In genomic region chr4:73335717-73336116, GRCh38 we compare ENCODE assay signal across 28 cellular contexts.
"Had no signal": no experiment of that assay in that cellular context is flagged by ENCODE, and none has a peak within 500 bp of the region (broad histone marks: within the 10 kb centered on the region; RNA-seq: fewer than 3 reads in every experiment).

No MANE protein-coding gene starts in this region.

- H3K9ac ChIP-seq: parathyroid adenoma had no signal

- ATAC-seq: left colon; mucosa of descending colon; naive thymus-derived CD4-positive, alpha-beta T cell; natural killer cell treated with Interleukin-12 subunit alpha and Interleukin-12 subunit beta and Interleukin-15 and Interleukin-18, amount 100 ng/mL, for 72 hours; psoas muscle; right lobe of liver; stimulated activated memory B cell treated with anti-CD40 and anti-IgM and Interleukin-4, amounts not matched to agents 10 μg/mL and 1 μg/mL and 100 μg/mL, for 72 hours; stimulated activated naive CD8-positive, alpha-beta T cell treated with anti-CD3 and anti-CD28 coated beads, Interleukin-15, amount 100 ng/mL, for 72 hours had no signal

- H3K4me3 ChIP-seq: left ventricle myocardium inferior, lung, mucosa of descending colon, psoas muscle, right atrium auricular region, right lobe of liver, smooth muscle cell, tibial nerve, uterus had no signal

- H3K36me3 Mint-ChIP-seq: memory B cell; natural killer cell treated with Interleukin-12 subunit alpha and Interleukin-12 subunit beta and Interleukin-15 and Interleukin-18, amount 100 ng/mL, for 72 hours; stimulated activated memory B cell treated with anti-CD40 and anti-IgM and Interleukin-4, amounts not matched to agents 10 μg/mL and 1 μg/mL and 100 μg/mL, for 72 hours; type B pancreatic cell had no signal

- H3K9me3 ChIP-seq: left ventricle myocardium inferior, mucosa of descending colon, psoas muscle, right atrium auricular region, right lobe of liver, tibial nerve, uterus had no signal

- H3K4me1 ChIP-seq: left ventricle myocardium inferior, parathyroid adenoma, psoas muscle, right atrium auricular region, tibial nerve, uterus had no signal

- H3K27ac Mint-ChIP-seq: memory B cell; naive thymus-derived CD4-positive, alpha-beta T cell; natural killer cell treated with Interleukin-12 subunit alpha and Interleukin-12 subunit beta and Interleukin-15 and Interleukin-18, amount 100 ng/mL, for 72 hours; stimulated activated memory B cell treated with anti-CD40 and anti-IgM and Interleukin-4, amounts not matched to agents 10 μg/mL and 1 μg/mL and 100 μg/mL, for 72 hours; stimulated activated naive CD8-positive, alpha-beta T cell treated with anti-CD3 and anti-CD28 coated beads, Interleukin-15, amount 100 ng/mL, for 72 hours; type B pancreatic cell had no signal

- H3K27me3 ChIP-seq: right atrium auricular region, right lobe of liver, tibial nerve, uterus had no signal

- H3K27me3 Mint-ChIP-seq: type B pancreatic cell had no signal

- H2AFZ ChIP-seq: parathyroid adenoma had no signal

- H3K36me3 ChIP-seq: left ventricle myocardium inferior, right atrium auricular region, right lobe of liver, tibial nerve, uterus had no signal

- H3K4me1 Mint-ChIP-seq: memory B cell; neural crest cell; stimulated activated memory B cell treated with anti-CD40 and anti-IgM and Interleukin-4, amounts not matched to agents 10 μg/mL and 1 μg/mL and 100 μg/mL, for 72 hours; stimulated activated naive CD8-positive, alpha-beta T cell treated with anti-CD3 and anti-CD28 coated beads, Interleukin-15, amount 100 ng/mL, for 72 hours had no signal

- H3K4me2 ChIP-seq: smooth muscle cell had no signal

- DNase-seq: hippocampal formation; kidney; left colon; left ventricle myocardium inferior; midbrain; mucosa of descending colon; naive thymus-derived CD4-positive, alpha-beta T cell; nucleus accumbens; psoas muscle; right lobe of liver; stimulated activated CD4-positive, alpha-beta T cell treated with anti-CD3 and anti-CD28 coated beads, Interleukin-1b, Interleukin-23, amount 100 ng/mL, for 48 hours; stimulated activated CD4-positive, alpha-beta T cell treated with anti-CD3 and anti-CD28 coated beads, Interleukin-2, amount 100 ng/mL, for 48 hours; stimulated activated CD4-positive, alpha-beta T cell treated with anti-CD3 and anti-CD28 coated beads, Interleukin-4, amount 100 ng/mL, for 4 hours; stimulated activated CD8-positive, alpha-beta memory T cell treated with anti-CD3 and anti-CD28 coated beads, Interleukin-4, amount 100 ng/mL, for 48 hours; stimulated activated naive CD4-positive, alpha-beta T cell treated with Interleukin-2 at 50 U/mL for 16 hours; stimulated activated naive CD8-positive, alpha-beta T cell treated with anti-CD3 and anti-CD28 coated beads, Interleukin-15, amount 100 ng/mL, for 72 hours; substantia nigra; uterus had no signal

- H3K79me2 ChIP-seq: parathyroid adenoma had no signal

- H3K27ac ChIP-seq: left ventricle myocardium inferior, parathyroid adenoma, psoas muscle, right atrium auricular region, right lobe of liver, tibial nerve, uterus had no signal

- H3K4me3 Mint-ChIP-seq: memory B cell; naive thymus-derived CD4-positive, alpha-beta T cell; natural killer cell treated with Interleukin-12 subunit alpha and Interleukin-12 subunit beta and Interleukin-15 and Interleukin-18, amount 100 ng/mL, for 72 hours; neural crest cell; stimulated activated memory B cell treated with anti-CD40 and anti-IgM and Interleukin-4, amounts not matched to agents 10 μg/mL and 1 μg/mL and 100 μg/mL, for 72 hours; stimulated activated naive CD8-positive, alpha-beta T cell treated with anti-CD3 and anti-CD28 coated beads, Interleukin-15, amount 100 ng/mL, for 72 hours; type B pancreatic cell had no signal

- H3K9me3 Mint-ChIP-seq: memory B cell; natural killer cell treated with Interleukin-12 subunit alpha and Interleukin-12 subunit beta and Interleukin-15 and Interleukin-18, amount 100 ng/mL, for 72 hours; stimulated activated memory B cell treated with anti-CD40 and anti-IgM and Interleukin-4, amounts not matched to agents 10 μg/mL and 1 μg/mL and 100 μg/mL, for 72 hours; stimulated activated naive CD8-positive, alpha-beta T cell treated with anti-CD3 and anti-CD28 coated beads, Interleukin-15, amount 100 ng/mL, for 72 hours; type B pancreatic cell had no signal
